2 cellular contexts compared by ENCODE assay signal in the genomic region with DNA sequence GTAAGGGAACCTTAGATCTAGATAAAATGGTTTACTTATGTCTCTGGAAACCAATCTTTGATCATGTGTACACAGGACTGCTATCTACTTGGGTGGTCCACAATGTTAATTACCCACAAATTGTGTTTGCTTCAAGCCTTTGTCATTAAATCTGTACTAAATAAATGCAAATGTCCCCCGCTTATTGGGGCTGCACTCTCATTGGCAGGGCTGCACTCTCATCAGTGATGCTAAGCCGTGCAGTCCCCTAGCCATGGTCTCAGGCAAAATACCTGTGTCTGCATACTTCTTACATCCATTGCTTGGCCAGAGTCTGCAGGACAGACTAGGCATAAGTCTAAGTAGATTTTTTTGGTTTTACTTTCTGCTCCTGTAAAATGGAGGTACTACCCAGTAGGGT.
TF ChIP-seq lines count a peak whose summit lies in the region.

No MANE protein-coding gene starts in this region.

TF ChIP-seq in GM23338, 12 proteins besides CTCF, POLR2A, EP300 and RAD21 (continued from another document):
- TF ChIP-seq, protein P1, sequence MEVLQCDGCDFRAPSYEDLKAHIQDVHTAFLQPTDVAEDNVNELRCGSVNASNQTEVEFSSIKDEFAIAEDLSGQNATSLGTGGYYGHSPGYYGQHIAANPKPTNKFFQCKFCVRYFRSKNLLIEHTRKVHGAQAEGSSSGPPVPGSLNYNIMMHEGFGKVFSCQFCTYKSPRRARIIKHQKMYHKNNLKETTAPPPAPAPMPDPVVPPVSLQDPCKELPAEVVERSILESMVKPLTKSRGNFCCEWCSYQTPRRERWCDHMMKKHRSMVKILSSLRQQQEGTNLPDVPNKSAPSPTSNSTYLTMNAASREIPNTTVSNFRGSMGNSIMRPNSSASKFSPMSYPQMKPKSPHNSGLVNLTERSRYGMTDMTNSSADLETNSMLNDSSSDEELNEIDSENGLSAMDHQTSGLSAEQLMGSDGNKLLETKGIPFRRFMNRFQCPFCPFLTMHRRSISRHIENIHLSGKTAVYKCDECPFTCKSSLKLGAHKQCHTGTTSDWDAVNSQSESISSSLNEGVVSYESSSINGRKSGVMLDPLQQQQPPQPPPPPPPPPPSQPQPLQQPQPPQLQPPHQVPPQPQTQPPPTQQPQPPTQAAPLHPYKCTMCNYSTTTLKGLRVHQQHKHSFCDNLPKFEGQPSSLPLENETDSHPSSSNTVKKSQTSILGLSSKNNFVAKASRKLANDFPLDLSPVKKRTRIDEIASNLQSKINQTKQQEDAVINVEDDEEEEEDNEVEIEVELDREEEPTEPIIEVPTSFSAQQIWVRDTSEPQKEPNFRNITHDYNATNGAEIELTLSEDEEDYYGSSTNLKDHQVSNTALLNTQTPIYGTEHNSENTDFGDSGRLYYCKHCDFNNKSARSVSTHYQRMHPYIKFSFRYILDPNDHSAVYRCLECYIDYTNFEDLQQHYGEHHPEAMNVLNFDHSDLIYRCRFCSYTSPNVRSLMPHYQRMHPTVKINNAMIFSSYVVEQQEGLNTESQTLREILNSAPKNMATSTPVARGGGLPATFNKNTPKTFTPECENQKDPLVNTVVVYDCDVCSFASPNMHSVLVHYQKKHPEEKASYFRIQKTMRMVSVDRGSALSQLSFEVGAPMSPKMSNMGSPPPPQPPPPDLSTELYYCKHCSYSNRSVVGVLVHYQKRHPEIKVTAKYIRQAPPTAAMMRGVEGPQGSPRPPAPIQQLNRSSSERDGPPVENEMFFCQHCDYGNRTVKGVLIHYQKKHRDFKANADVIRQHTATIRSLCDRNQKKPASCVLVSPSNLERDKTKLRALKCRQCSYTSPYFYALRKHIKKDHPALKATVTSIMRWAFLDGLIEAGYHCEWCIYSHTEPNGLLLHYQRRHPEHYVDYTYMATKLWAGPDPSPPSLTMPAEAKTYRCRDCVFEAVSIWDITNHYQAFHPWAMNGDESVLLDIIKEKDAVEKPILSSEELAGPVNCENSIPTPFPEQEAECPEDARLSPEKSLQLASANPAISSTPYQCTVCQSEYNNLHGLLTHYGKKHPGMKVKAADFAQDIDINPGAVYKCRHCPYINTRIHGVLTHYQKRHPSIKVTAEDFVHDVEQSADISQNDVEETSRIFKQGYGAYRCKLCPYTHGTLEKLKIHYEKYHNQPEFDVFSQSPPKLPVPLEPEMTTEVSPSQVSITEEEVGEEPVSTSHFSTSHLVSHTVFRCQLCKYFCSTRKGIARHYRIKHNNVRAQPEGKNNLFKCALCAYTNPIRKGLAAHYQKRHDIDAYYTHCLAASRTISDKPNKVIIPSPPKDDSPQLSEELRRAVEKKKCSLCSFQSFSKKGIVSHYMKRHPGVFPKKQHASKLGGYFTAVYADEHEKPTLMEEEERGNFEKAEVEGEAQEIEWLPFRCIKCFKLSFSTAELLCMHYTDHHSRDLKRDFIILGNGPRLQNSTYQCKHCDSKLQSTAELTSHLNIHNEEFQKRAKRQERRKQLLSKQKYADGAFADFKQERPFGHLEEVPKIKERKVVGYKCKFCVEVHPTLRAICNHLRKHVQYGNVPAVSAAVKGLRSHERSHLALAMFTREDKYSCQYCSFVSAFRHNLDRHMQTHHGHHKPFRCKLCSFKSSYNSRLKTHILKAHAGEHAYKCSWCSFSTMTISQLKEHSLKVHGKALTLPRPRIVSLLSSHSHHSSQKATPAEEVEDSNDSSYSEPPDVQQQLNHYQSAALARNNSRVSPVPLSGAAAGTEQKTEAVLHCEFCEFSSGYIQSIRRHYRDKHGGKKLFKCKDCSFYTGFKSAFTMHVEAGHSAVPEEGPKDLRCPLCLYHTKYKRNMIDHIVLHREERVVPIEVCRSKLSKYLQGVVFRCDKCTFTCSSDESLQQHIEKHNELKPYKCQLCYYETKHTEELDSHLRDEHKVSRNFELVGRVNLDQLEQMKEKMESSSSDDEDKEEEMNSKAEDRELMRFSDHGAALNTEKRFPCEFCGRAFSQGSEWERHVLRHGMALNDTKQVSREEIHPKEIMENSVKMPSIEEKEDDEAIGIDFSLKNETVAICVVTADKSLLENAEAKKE (CRISPR knock-in tag; IDR thresholded peaks at IDR 0.05), result no peak
- TF ChIP-seq NANOG (IDR thresholded peaks at IDR 0.05; ENCODE audit: borderline replicate concordance) (peak; percentile 50; the same call in 1 of the 2 replicates), EZH2 (IDR thresholded peaks at IDR 0.05; ENCODE audit: low read depth, unreplicated experiment) (no peak), POLR2AphosphoS5 (IDR thresholded peaks at IDR 0.05; ENCODE audit: low read depth) (no peak), ZNF114 (CRISPR knock-in tag; IDR thresholded peaks at IDR 0.05) (no peak)

TF ChIP-seq in SK-N-SH treated with all-trans-retinoic acid at 6 μM for 48 hours, 23 proteins besides CTCF, POLR2A, EP300 and RAD21 (continued from another document):
- no peak for TF ChIP-seq TOX (CRISPR knock-in tag; IDR thresholded peaks at IDR 0.05; ENCODE audit: borderline replicate concordance)
- TF ChIP-seq ZNF70 (CRISPR knock-in tag; IDR thresholded peaks at IDR 0.05), result no peak
